1 cellular context compared by ENCODE assay signal in the genomic region with DNA sequence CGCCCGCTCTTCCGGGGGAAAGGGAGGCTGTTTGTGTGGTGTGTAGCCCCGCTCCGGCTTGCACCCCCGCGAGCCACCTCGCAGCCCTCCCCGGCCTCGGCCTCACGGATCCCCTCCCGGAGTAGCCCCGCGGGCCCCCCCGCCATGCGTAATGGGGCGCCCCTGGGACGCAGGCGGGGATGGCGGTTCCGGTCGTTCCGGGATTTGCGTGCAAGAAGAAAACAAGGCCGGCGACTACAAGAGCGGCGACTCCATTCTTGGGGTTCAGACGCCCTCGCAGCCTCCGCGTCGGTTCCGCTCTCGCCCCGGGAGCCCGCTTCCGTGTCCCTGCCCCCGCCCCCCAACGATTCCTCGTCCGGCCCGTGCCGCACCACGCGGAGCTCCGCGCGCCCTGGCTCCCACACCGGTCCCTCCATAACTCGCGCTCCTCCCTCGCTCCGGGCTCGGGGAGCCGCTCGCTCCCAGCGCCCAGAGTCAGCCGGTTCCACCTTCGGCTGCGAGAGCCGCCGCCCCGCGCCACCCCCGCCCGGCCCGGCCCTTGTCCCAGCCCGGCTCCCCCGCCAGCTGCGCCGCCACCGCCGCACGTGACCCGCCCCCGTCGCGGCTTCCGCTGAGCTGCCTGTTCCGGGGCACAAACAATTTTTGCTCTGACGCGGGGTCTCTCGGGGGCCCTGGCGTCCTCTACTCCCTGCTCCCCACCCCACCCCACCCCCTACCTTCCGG.
A peak's percentile ranks its signal among the peaks of the same experiment; 100 is the strongest.
TF ChIP-seq lines count a peak whose summit lies in the region.

No MANE protein-coding gene starts in this region.

TF ChIP-seq in GM23338, 12 proteins besides CTCF, POLR2A, EP300 and RAD21 (continued from another document):
- TF ChIP-seq, protein P1, sequence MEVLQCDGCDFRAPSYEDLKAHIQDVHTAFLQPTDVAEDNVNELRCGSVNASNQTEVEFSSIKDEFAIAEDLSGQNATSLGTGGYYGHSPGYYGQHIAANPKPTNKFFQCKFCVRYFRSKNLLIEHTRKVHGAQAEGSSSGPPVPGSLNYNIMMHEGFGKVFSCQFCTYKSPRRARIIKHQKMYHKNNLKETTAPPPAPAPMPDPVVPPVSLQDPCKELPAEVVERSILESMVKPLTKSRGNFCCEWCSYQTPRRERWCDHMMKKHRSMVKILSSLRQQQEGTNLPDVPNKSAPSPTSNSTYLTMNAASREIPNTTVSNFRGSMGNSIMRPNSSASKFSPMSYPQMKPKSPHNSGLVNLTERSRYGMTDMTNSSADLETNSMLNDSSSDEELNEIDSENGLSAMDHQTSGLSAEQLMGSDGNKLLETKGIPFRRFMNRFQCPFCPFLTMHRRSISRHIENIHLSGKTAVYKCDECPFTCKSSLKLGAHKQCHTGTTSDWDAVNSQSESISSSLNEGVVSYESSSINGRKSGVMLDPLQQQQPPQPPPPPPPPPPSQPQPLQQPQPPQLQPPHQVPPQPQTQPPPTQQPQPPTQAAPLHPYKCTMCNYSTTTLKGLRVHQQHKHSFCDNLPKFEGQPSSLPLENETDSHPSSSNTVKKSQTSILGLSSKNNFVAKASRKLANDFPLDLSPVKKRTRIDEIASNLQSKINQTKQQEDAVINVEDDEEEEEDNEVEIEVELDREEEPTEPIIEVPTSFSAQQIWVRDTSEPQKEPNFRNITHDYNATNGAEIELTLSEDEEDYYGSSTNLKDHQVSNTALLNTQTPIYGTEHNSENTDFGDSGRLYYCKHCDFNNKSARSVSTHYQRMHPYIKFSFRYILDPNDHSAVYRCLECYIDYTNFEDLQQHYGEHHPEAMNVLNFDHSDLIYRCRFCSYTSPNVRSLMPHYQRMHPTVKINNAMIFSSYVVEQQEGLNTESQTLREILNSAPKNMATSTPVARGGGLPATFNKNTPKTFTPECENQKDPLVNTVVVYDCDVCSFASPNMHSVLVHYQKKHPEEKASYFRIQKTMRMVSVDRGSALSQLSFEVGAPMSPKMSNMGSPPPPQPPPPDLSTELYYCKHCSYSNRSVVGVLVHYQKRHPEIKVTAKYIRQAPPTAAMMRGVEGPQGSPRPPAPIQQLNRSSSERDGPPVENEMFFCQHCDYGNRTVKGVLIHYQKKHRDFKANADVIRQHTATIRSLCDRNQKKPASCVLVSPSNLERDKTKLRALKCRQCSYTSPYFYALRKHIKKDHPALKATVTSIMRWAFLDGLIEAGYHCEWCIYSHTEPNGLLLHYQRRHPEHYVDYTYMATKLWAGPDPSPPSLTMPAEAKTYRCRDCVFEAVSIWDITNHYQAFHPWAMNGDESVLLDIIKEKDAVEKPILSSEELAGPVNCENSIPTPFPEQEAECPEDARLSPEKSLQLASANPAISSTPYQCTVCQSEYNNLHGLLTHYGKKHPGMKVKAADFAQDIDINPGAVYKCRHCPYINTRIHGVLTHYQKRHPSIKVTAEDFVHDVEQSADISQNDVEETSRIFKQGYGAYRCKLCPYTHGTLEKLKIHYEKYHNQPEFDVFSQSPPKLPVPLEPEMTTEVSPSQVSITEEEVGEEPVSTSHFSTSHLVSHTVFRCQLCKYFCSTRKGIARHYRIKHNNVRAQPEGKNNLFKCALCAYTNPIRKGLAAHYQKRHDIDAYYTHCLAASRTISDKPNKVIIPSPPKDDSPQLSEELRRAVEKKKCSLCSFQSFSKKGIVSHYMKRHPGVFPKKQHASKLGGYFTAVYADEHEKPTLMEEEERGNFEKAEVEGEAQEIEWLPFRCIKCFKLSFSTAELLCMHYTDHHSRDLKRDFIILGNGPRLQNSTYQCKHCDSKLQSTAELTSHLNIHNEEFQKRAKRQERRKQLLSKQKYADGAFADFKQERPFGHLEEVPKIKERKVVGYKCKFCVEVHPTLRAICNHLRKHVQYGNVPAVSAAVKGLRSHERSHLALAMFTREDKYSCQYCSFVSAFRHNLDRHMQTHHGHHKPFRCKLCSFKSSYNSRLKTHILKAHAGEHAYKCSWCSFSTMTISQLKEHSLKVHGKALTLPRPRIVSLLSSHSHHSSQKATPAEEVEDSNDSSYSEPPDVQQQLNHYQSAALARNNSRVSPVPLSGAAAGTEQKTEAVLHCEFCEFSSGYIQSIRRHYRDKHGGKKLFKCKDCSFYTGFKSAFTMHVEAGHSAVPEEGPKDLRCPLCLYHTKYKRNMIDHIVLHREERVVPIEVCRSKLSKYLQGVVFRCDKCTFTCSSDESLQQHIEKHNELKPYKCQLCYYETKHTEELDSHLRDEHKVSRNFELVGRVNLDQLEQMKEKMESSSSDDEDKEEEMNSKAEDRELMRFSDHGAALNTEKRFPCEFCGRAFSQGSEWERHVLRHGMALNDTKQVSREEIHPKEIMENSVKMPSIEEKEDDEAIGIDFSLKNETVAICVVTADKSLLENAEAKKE (CRISPR knock-in tag; IDR thresholded peaks at IDR 0.05) = no peak
- peak; percentile 15; the same call in 1 of the 2 replicates for TF ChIP-seq POLR2AphosphoS5 (IDR thresholded peaks at IDR 0.05; ENCODE audit: low read depth)
